ENCODE assay signal across 14 cellular contexts in the genomic region with DNA sequence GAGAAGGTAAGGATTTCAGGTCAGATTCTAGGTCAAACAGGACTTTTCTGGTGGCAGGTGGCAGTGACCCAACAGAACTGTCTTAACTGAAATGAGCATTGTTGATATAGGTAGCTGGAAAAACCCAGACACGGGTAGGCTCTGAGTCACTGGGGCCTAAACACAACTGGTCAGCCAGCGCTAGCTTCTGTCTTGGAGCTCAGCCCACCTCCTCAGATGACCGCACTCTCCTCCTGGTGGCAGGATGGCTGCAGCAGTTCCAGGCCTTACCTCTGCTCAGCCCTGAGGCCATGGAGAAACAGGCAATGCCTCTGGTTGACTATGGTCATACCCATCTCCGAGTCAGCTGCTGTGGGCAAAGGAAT.
A peak's percentile ranks its signal among the peaks of the same experiment; 100 is the strongest.
DNase-seq lines count a peak whose midpoint lies in the region; ATAC-seq, FAIRE-seq and TF ChIP-seq lines count a peak whose summit lies in the region.
"Had no signal": no experiment of that assay in that cellular context is flagged by ENCODE, and none has a peak within 500 bp of the region (broad histone marks: within the 10 kb centered on the region; RNA-seq: fewer than 3 reads in every experiment).

No MANE protein-coding gene starts in this region.

- H3K4me1 Mint-ChIP-seq in progenitor cell of endocrine pancreas (ENCODE audit: low read depth): no peaks in the 10 kb centered on the region

- H3K9me3 ChIP-seq in fibroblast of lung (ENCODE audit: control insufficient read depth, insufficient read depth, low read depth, low read length): no peaks in the 10 kb centered on the region
- H3K9me3 ChIP-seq: esophagus squamous epithelium had no signal

- peaks cover 57% of the 10 kb centered on the region for H3K27me3 Mint-ChIP-seq in progenitor cell of endocrine pancreas

- peak overlapping the region; percentile 21 for H3K27ac Mint-ChIP-seq in progenitor cell of endocrine pancreas
- H3K27ac Mint-ChIP-seq: CD4-positive, alpha-beta T cell had no signal

- no peaks in the 10 kb centered on the region for H3K36me3 Mint-ChIP-seq in progenitor cell of endocrine pancreas (ENCODE audit: insufficient read depth)

- no peak overlapping the region for H3K4me3 ChIP-seq in fibroblast of lung (replicated peaks in 1 of 4; ENCODE audit: control extremely low read depth in 1 of 4, insufficient read depth in 1 of 4, low read depth in 3 of 4, low read length in 4 of 4)
- H3K4me3 ChIP-seq: esophagus squamous epithelium had no signal

- H4K20me1 ChIP-seq in fibroblast of lung (ENCODE audit: control insufficient read depth, extremely low read depth, insufficient read depth, low read length): no peaks in the 10 kb centered on the region

- H3K79me2 ChIP-seq in fibroblast of lung (ENCODE audit: control insufficient read depth, insufficient read depth, low read length): no peaks in the 10 kb centered on the region

- H3K4me3 Mint-ChIP-seq in progenitor cell of endocrine pancreas (ENCODE audit: low read depth): no peak overlapping the region

- H3K9ac ChIP-seq in fibroblast of lung (ENCODE audit: insufficient read depth, low read length): no peak overlapping the region

- H3K9me3 Mint-ChIP-seq in progenitor cell of endocrine pancreas (ENCODE audit: low read depth): no peaks in the 10 kb centered on the region
- H3K9me3 Mint-ChIP-seq: CD4-positive, alpha-beta T cell had no signal

- TF ChIP-seq CTCF in fibroblast of lung (conservative IDR thresholded peaks at IDR 0.05 in 1 of 2, IDR thresholded peaks at IDR 0.05 in 1 of 2; ENCODE audit: low read depth in 1 of 2, low read length in 2 of 2) (no peak), progenitor cell of endocrine pancreas (IDR thresholded peaks at IDR 0.05; ENCODE audit: unreplicated experiment) (no peak)

- no peak overlapping the region for H3K4me2 ChIP-seq in fibroblast of lung (ENCODE audit: extremely low read depth, insufficient read depth, low read length)

- no peak overlapping the region for H3K27ac ChIP-seq in fibroblast of lung (ENCODE audit: insufficient read depth, low read length)

- ATAC-seq in SK-N-SH treated with all-trans-retinoic acid at 6 μM for 48 hours: peak; percentile 38; the same call in 2 of the 3 replicates
- ATAC-seq: right cardiac atrium had no signal

- no peak for TF ChIP-seq POLR2A in H54 (IDR thresholded peaks at IDR 0.05; ENCODE audit: low read depth, low read length)

- no peak for FAIRE-seq in H54 (lab: Jason Lieb, UNC)

- no peaks in the 10 kb centered on the region for H3K36me3 ChIP-seq in fibroblast of lung (ENCODE audit: control insufficient read depth, insufficient read depth, low read length)
- H3K36me3 ChIP-seq: esophagus squamous epithelium had no signal

- H2AFZ ChIP-seq in fibroblast of lung (ENCODE audit: low read length): no peak overlapping the region

- DNase-seq in H54 (ENCODE audit: insufficient read length, low spot score) (peak; percentile 84), fibroblast of lung (ENCODE audit: low read depth in 2 of 2) (peak; percentile 18 to 88), progenitor cell of endocrine pancreas (ENCODE audit: low spot score, unreplicated experiment) (no peak), NK-92 (lab: John Stamatoyannopoulos, UW; ENCODE audit: unreplicated experiment) (no peak), epidermal melanocyte (ENCODE audit: insufficient read length, low spot score) (no peak), COLO829 (ENCODE audit: low spot score) (no peak), NCI-H1436 treated with DMSO at 0.1 percent for 48 hours (lab: John Stamatoyannopoulos, UW) (no peak)
- DNase-seq: caudate nucleus; CD4-positive, alpha-beta T cell; esophagus squamous epithelium; NCI-H345; right cardiac atrium; T-helper 2 cell had no signal

- peaks cover 24% of the 10 kb centered on the region for H3K27me3 ChIP-seq in fibroblast of lung (ENCODE audit: control insufficient read depth, insufficient read depth, low read length)

- peaks cover 4% of the 10 kb centered on the region for H3K4me1 ChIP-seq in fibroblast of lung (ENCODE audit: control insufficient read depth, extremely low read depth, insufficient read depth, low read length)

TF ChIP-seq in SK-N-SH treated with all-trans-retinoic acid at 6 μM for 48 hours, 23 proteins besides CTCF, POLR2A, EP300 and RAD21:
- TF ChIP-seq GLIS3 (CRISPR knock-in tag; IDR thresholded peaks at IDR 0.05): no peak
- TF ChIP-seq, protein P1, sequence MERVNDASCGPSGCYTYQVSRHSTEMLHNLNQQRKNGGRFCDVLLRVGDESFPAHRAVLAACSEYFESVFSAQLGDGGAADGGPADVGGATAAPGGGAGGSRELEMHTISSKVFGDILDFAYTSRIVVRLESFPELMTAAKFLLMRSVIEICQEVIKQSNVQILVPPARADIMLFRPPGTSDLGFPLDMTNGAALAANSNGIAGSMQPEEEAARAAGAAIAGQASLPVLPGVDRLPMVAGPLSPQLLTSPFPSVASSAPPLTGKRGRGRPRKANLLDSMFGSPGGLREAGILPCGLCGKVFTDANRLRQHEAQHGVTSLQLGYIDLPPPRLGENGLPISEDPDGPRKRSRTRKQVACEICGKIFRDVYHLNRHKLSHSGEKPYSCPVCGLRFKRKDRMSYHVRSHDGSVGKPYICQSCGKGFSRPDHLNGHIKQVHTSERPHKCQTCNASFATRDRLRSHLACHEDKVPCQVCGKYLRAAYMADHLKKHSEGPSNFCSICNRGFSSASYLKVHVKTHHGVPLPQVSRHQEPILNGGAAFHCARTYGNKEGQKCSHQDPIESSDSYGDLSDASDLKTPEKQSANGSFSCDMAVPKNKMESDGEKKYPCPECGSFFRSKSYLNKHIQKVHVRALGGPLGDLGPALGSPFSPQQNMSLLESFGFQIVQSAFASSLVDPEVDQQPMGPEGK (CRISPR knock-in tag; IDR thresholded peaks at IDR 0.05; ENCODE audit: borderline replicate concordance): no peak
- TF ChIP-seq TCF4 (CRISPR knock-in tag; IDR thresholded peaks at IDR 0.05; ENCODE audit: borderline replicate concordance): no peak
- TF ChIP-seq SNAI2 (CRISPR knock-in tag; IDR thresholded peaks at IDR 0.05): no peak
- TF ChIP-seq, protein P2, sequence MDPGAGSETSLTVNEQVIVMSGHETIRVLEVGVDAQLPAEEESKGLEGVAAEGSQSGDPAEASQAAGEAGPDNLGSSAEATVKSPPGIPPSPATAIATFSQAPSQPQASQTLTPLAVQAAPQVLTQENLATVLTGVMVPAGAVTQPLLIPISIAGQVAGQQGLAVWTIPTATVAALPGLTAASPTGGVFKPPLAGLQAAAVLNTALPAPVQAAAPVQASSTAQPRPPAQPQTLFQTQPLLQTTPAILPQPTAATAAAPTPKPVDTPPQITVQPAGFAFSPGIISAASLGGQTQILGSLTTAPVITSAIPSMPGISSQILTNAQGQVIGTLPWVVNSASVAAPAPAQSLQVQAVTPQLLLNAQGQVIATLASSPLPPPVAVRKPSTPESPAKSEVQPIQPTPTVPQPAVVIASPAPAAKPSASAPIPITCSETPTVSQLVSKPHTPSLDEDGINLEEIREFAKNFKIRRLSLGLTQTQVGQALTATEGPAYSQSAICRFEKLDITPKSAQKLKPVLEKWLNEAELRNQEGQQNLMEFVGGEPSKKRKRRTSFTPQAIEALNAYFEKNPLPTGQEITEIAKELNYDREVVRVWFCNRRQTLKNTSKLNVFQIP (CRISPR knock-in tag; IDR thresholded peaks at IDR 0.05; ENCODE audit: borderline replicate concordance, low read depth): no peak
- TF ChIP-seq ZNF565 (CRISPR knock-in tag; conservative IDR thresholded peaks at IDR 0.05; ENCODE audit: low read depth): no peak
TF ChIP-seq in SK-N-SH treated with all-trans-retinoic acid at 6 μM for 48 hours: peak in this region for 0.

Comparison
In these comparisons a context has a peak if more than half of its experiments do, and no peak if none do; other contexts are left out.
1. DNase-seq: peak in H54 (single experiment) and fibroblast of lung (2 of 2); none in progenitor cell of endocrine pancreas (single experiment), NK-92 (single experiment), epidermal melanocyte (single experiment), COLO829 (single experiment) and NCI-H1436 treated with DMSO at 0.1 percent for 48 hours (single experiment).